Comparison of ENCODE assay signal across 8 cellular contexts in genomic region chr15:69976366-69976994, GRCh38.
DNase-seq lines count a peak whose midpoint lies in the region; ATAC-seq lines count a peak whose summit lies in the region.

No MANE protein-coding gene starts in this region.

- no peak overlapping the region for H3K4me3 Mint-ChIP-seq in activated CD4-positive, alpha-beta memory T cell treated with anti-CD3 and anti-CD28 coated beads, Interleukin-2, amount 10 ng/mL, durations not matched to agents 7 days and 5 days

- no peak overlapping the region for H3K27ac Mint-ChIP-seq in activated CD4-positive, alpha-beta memory T cell treated with anti-CD3 and anti-CD28 coated beads, Interleukin-2, amount 10 ng/mL, durations not matched to agents 7 days and 5 days

- no peak for ATAC-seq in HG03442 (IDR thresholded peaks at IDR 0.05; ENCODE audit: unreplicated experiment)

- no peaks in the 10 kb centered on the region for H3K9me3 Mint-ChIP-seq in activated CD4-positive, alpha-beta memory T cell treated with anti-CD3 and anti-CD28 coated beads, Interleukin-2, amount 10 ng/mL, durations not matched to agents 7 days and 5 days

- CTCF ChIA-PET in activated CD4-positive, alpha-beta memory T cell treated with anti-CD3 and anti-CD28 coated beads, Interleukin-2, amount 10 ng/mL, durations not matched to agents 7 days and 5 days (lab: Charles Lee), result interaction anchor here (0.7 kb wide), 1 partner anchor 253 kb away, joined by 3 read pairs; no protein-coding TSS in a partner anchor

- DNase-seq in A172 (ENCODE audit: low spot score) (peak; percentile 25), HuH-7 (ENCODE audit: low spot score) (peak; percentile 58), foreskin melanocyte (peak; percentile 23), NCI-H2081 (lab: John Stamatoyannopoulos, UW) (no peak), SW 1271 (lab: John Stamatoyannopoulos, UW) (no peak)
- DNase-seq in activated CD4-positive, alpha-beta memory T cell treated with anti-CD3 and anti-CD28 coated beads, Interleukin-2, amount 10 ng/mL, durations not matched to agents 7 days and 5 days, result peak; percentile 63
- peak; percentile 34 for DNase-seq in stimulated activated CD4-positive, alpha-beta T cell treated with anti-CD3 and anti-CD28 coated beads, Interleukin-4, amount 100 ng/mL, for 1 hour

- H3K36me3 Mint-ChIP-seq in activated CD4-positive, alpha-beta memory T cell treated with anti-CD3 and anti-CD28 coated beads, Interleukin-2, amount 10 ng/mL, durations not matched to agents 7 days and 5 days (ENCODE audit: low read depth), result no peaks in the 10 kb centered on the region

- POLR2A ChIA-PET in activated CD4-positive, alpha-beta memory T cell treated with anti-CD3 and anti-CD28 coated beads, Interleukin-2, amount 10 ng/mL, durations not matched to agents 7 days and 5 days (lab: Charles Lee), result no interaction called here

- H3K27me3 Mint-ChIP-seq in activated CD4-positive, alpha-beta memory T cell treated with anti-CD3 and anti-CD28 coated beads, Interleukin-2, amount 10 ng/mL, durations not matched to agents 7 days and 5 days, result peaks cover 18% of the 10 kb centered on the region

- H3K4me1 Mint-ChIP-seq in activated CD4-positive, alpha-beta memory T cell treated with anti-CD3 and anti-CD28 coated beads, Interleukin-2, amount 10 ng/mL, durations not matched to agents 7 days and 5 days, result no peaks in the 10 kb centered on the region

Comparison
In these comparisons a context has a peak if more than half of its experiments do, and no peak if none do; other contexts are left out.
1. DNase-seq: peak in A172 (single experiment), HuH-7 (single experiment), activated CD4-positive, alpha-beta memory T cell treated with anti-CD3 and anti-CD28 coated beads, Interleukin-2, amount 10 ng/mL, durations not matched to agents 7 days and 5 days (single experiment), foreskin melanocyte (single experiment) and stimulated activated CD4-positive, alpha-beta T cell treated with anti-CD3 and anti-CD28 coated beads, Interleukin-4, amount 100 ng/mL, for 1 hour (single experiment); none in NCI-H2081 (0 of 2) and SW 1271 (0 of 2).